ENCODE assay signal across 21 cellular contexts in the genomic region with DNA sequence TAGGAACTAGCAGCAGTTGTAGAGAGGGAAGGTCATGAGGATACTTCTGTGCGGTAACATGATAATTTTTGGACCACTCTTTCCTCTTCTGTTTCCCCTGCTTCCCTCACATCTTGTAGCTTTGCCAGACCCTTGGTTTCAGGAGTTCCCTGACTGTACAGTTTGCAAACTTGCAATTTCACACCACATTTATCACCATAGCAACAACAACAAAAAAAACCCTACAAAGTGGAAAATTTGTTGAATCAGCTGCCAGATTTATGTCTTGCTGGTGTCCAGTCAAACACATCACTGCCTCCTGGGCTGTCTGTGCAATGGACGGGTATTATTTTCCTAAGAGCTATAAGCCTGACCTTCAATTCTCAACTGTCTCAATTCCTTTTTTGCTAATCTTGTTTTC.
DNase-seq lines count a peak whose midpoint lies in the region; ATAC-seq and TF ChIP-seq lines count a peak whose summit lies in the region.
"Had no signal": no experiment of that assay in that cellular context is flagged by ENCODE, and none has a peak within 500 bp of the region (broad histone marks: within the 10 kb centered on the region; RNA-seq: fewer than 3 reads in every experiment).

No MANE protein-coding gene starts in this region.

- DNase-seq in NCI-H1092 treated with DMSO at 0.1 percent for 48 hours (lab: John Stamatoyannopoulos, UW) (peak; percentile 8), NCI-H1092 (lab: John Stamatoyannopoulos, UW) (no peak), NCI-H748 (lab: John Stamatoyannopoulos, UW; ENCODE audit: unreplicated experiment) (peak; percentile 90), astrocyte of the cerebellum (ENCODE audit: low read depth) (peak; percentile 70), nephron progenitor cell (peak; percentile 2), NCI-H524 treated with DMSO at 0.1 percent for 48 hours (lab: John Stamatoyannopoulos, UW) (no peak)
- DNase-seq in T-helper 2 cell treated with Interferon-gamma antibody and Interleukin-4, amounts not matched to agents 5 μg/mL and 100 μg/mL, for 36 hours (ENCODE audit: low spot score) = no peak
- DNase-seq: 8988T; BE2C; Calu3; CD4-positive, CD25-positive, alpha-beta regulatory T cell; HCEC 1CT; KG1; NCI-H2107; NCI-H2227 treated with DMSO at 0.1 percent for 48 hours; NCI-H524; SHP77; SK-N-SH had no signal

- in situ Hi-C loops in astrocyte of the cerebellum (cut with HindIII; ENCODE audit: low sequenced_read_pairs) = no loop called here

- H3K27me3 Mint-ChIP-seq in nephron progenitor cell (ENCODE audit: low read depth, poor library complexity) = no peaks in the 10 kb centered on the region
- H3K27me3 Mint-ChIP-seq in T-helper 2 cell treated with Interferon-gamma antibody and Interleukin-4, amounts not matched to agents 5 μg/mL and 100 μg/mL, for 36 hours (ENCODE audit: low read depth) = no peaks in the 10 kb centered on the region

- peaks cover 19% of the 10 kb centered on the region for H3K4me1 Mint-ChIP-seq in nephron progenitor cell
- H3K4me1 Mint-ChIP-seq in T-helper 2 cell treated with Interferon-gamma antibody and Interleukin-4, amounts not matched to agents 5 μg/mL and 100 μg/mL, for 36 hours (ENCODE audit: low read depth) = no peaks in the 10 kb centered on the region
- H3K4me1 Mint-ChIP-seq: CD4-positive, CD25-positive, alpha-beta regulatory T cell had no signal

- TF ChIP-seq CTCF in astrocyte of the cerebellum (IDR thresholded peaks at IDR 0.05; ENCODE audit: low read depth, low read length, missing control alignments) (no peak), nephron progenitor cell (IDR thresholded peaks at IDR 0.05) (no peak)

- H3K9me3 Mint-ChIP-seq in nephron progenitor cell = no peaks in the 10 kb centered on the region
- peaks cover 8% of the 10 kb centered on the region for H3K9me3 Mint-ChIP-seq in T-helper 2 cell treated with Interferon-gamma antibody and Interleukin-4, amounts not matched to agents 5 μg/mL and 100 μg/mL, for 36 hours

- H3K4me3 Mint-ChIP-seq in nephron progenitor cell = no peak overlapping the region
- no peak overlapping the region for H3K4me3 Mint-ChIP-seq in T-helper 2 cell treated with Interferon-gamma antibody and Interleukin-4, amounts not matched to agents 5 μg/mL and 100 μg/mL, for 36 hours
- H3K4me3 Mint-ChIP-seq: CD4-positive, CD25-positive, alpha-beta regulatory T cell; GM23338 had no signal

- H3K36me3 Mint-ChIP-seq in nephron progenitor cell (ENCODE audit: low read depth) = no peaks in the 10 kb centered on the region
- no peaks in the 10 kb centered on the region for H3K36me3 Mint-ChIP-seq in T-helper 2 cell treated with Interferon-gamma antibody and Interleukin-4, amounts not matched to agents 5 μg/mL and 100 μg/mL, for 36 hours (ENCODE audit: low read depth)
- H3K36me3 Mint-ChIP-seq: CD4-positive, CD25-positive, alpha-beta regulatory T cell had no signal

- ATAC-seq in activated CD4-positive, CD25-positive, alpha-beta regulatory T cell treated with anti-CD3 and anti-CD28 coated beads, Interleukin-2, amount 50 U/mL, for 24 hours = no peak
- ATAC-seq: GM23338, HepG2 had no signal

- no peak overlapping the region for H3K27ac Mint-ChIP-seq in nephron progenitor cell
- no peak overlapping the region for H3K27ac Mint-ChIP-seq in T-helper 2 cell treated with Interferon-gamma antibody and Interleukin-4, amounts not matched to agents 5 μg/mL and 100 μg/mL, for 36 hours
- H3K27ac Mint-ChIP-seq: CD4-positive, CD25-positive, alpha-beta regulatory T cell; GM23338 had no signal

- H3K4me3 ChIP-seq in astrocyte of the cerebellum (ENCODE audit: low read depth, low read length) = no peak overlapping the region
- H3K4me3 ChIP-seq: GM23338 had no signal

Comparison
In these comparisons a context has a peak if more than half of its experiments do, and no peak if none do; other contexts are left out.
1. DNase-seq: peak in NCI-H1092 treated with DMSO at 0.1 percent for 48 hours (single experiment), NCI-H748 (single experiment), astrocyte of the cerebellum (single experiment) and nephron progenitor cell (single experiment); none in NCI-H1092 (single experiment), NCI-H524 treated with DMSO at 0.1 percent for 48 hours (single experiment) and T-helper 2 cell treated with Interferon-gamma antibody and Interleukin-4, amounts not matched to agents 5 μg/mL and 100 μg/mL, for 36 hours (single experiment).